Comparison of ENCODE assay signal across 13 cellular contexts in the genomic region with DNA sequence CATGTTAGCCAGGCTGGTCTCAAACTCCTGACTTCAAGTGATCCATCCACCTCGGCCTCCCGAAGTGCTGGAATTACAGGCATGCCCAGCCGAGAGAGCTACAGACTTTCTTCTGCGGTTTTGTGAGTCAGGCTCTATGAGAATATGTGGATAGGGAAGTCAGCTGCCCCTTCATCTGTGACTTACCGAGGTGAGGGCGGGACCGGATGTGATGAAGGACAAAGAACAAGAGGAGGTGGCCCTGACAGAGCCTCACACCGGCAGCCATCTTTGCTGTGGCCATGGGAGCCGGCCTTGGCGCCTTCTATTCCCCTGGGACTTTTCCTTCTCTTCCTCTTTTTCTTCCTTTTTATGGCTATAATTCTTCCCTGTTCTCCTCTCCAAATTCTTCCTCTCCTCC.
"Had no signal": no experiment of that assay in that cellular context is flagged by ENCODE, and none has a peak within 500 bp of the region (broad histone marks: within the 10 kb centered on the region; RNA-seq: fewer than 3 reads in every experiment).

No MANE protein-coding gene starts in this region.

- ATAC-seq: left cardiac atrium, lower lobe of right lung had no signal

- DNase-seq: activated B cell treated with CpG ODN at 0.5 μM for 24 hours; activated CD4-positive, alpha-beta T cell treated with anti-CD3 and anti-CD28 coated beads, Interleukin-2, amount 10 ng/mL, durations not matched to agents 24 days and 14 days; activated CD8-positive, alpha-beta memory T cell treated with anti-CD3 and anti-CD28 coated beads for 24 hours; activated naive CD4-positive, alpha-beta T cell treated with anti-CD3 and anti-CD28 coated beads, Interleukin-2, amount 50 U/mL, for 16 hours; adrenal gland; central memory CD4-positive, alpha-beta T cell; cortex of kidney; effector CD8-positive, alpha-beta T cell; left cardiac atrium; lower lobe of right lung; midbrain; stomach; uterus had no signal
